11 cellular contexts compared by ENCODE assay signal in the genomic region with DNA sequence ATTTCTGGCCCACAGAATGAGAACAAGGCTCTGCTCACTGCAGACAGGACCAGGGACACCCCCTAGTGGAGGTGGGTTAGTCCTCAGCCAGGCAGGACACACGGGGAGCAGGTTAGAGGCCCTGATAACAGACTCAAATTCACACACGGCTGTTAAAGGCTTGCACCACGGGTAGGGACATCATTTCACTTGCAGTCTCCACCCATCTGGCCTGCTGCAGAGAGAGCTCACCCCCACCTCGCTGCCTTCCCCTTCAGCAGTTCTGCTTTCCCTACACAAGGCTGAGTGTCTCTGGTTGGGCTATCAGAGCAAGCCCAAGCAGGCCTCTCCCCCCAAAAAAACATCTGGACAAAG. TPM values are rescaled to one million over a fixed set of nuclear protein-coding genes. Genes with fewer than 3 reads are reported as not detected.
A peak's percentile ranks its signal among the peaks of the same experiment; 100 is the strongest.
DNase-seq lines count a peak whose midpoint lies in the region; ATAC-seq and TF ChIP-seq lines count a peak whose summit lies in the region.
"Had no signal": no experiment of that assay in that cellular context is flagged by ENCODE, and none has a peak within 500 bp of the region (broad histone marks: within the 10 kb centered on the region; RNA-seq: fewer than 3 reads in every experiment).

No MANE protein-coding gene starts in this region.

- no peaks in the 10 kb centered on the region for H3K9me3 Mint-ChIP-seq in activated CD8-positive, alpha-beta T cell treated with anti-CD3 and anti-CD28 coated beads for 36 hours
- H3K9me3 Mint-ChIP-seq: activated CD4-positive, alpha-beta T cell treated with anti-CD3 and anti-CD28 coated beads, Interleukin-2, amount 10 ng/mL, durations not matched to agents 24 days and 14 days had no signal

- TF ChIP-seq CTCF in heart right ventricle (IDR thresholded peaks at IDR 0.05) (peak in 5 of 9 donors; percentile 13 to 37 (median 15)), upper lobe of right lung (IDR thresholded peaks at IDR 0.05) (no peak)
- TF ChIP-seq CTCF in activated CD8-positive, alpha-beta T cell treated with anti-CD3 and anti-CD28 coated beads for 36 hours (IDR thresholded peaks at IDR 0.05): no peak

- peaks cover 49 to 100% (median 94%) of the 10 kb centered on the region in 9 donors for H3K4me1 ChIP-seq in heart right ventricle
- peaks cover 20% of the 10 kb centered on the region for H3K4me1 ChIP-seq in upper lobe of right lung
- H3K4me1 ChIP-seq: Caco-2 had no signal

- ATAC-seq in heart right ventricle (no peak), upper lobe of right lung (peak; percentile 45), GM19351 (IDR thresholded peaks at IDR 0.05; ENCODE audit: unreplicated experiment) (no peak)
- ATAC-seq in activated CD8-positive, alpha-beta T cell treated with anti-CD3 and anti-CD28 coated beads for 36 hours: no peak

- no peaks in the 10 kb centered on the region for H3K9me3 ChIP-seq in heart right ventricle
- no peaks in the 10 kb centered on the region for H3K9me3 ChIP-seq in upper lobe of right lung
- H3K9me3 ChIP-seq: Caco-2 had no signal

- no peaks in the 10 kb centered on the region for H3K27me3 Mint-ChIP-seq in activated CD8-positive, alpha-beta T cell treated with anti-CD3 and anti-CD28 coated beads for 36 hours
- H3K27me3 Mint-ChIP-seq: activated CD4-positive, alpha-beta T cell treated with anti-CD3 and anti-CD28 coated beads, Interleukin-2, amount 10 ng/mL, durations not matched to agents 24 days and 14 days had no signal

- H3K27ac ChIP-seq in heart right ventricle: peak overlapping the region in 9 of 10 donors; percentile 17 to 92 (median 73)
- H3K27ac ChIP-seq in upper lobe of right lung: no peak overlapping the region

- peaks cover 5 to 93% (median 77%) of the 10 kb centered on the region in 9 donors for H3K36me3 ChIP-seq in heart right ventricle
- peaks cover 85% of the 10 kb centered on the region for H3K36me3 ChIP-seq in upper lobe of right lung

- peak overlapping the region; percentile 79 for H3K27ac Mint-ChIP-seq in activated CD8-positive, alpha-beta T cell treated with anti-CD3 and anti-CD28 coated beads for 36 hours

- 41 to 48% methylated on average over 4 of the region's 4 CpGs for WGBS in heart right ventricle, 2 donors

- H3K4me3 Mint-ChIP-seq in activated CD8-positive, alpha-beta T cell treated with anti-CD3 and anti-CD28 coated beads for 36 hours: no peak overlapping the region
- H3K4me3 Mint-ChIP-seq: activated CD4-positive, alpha-beta T cell treated with anti-CD3 and anti-CD28 coated beads, Interleukin-2, amount 10 ng/mL, durations not matched to agents 24 days and 14 days had no signal

- no peak for DNase-seq in heart right ventricle
- DNase-seq in cardiac septum (ENCODE audit: low spot score): no peak
- DNase-seq in activated CD8-positive, alpha-beta T cell treated with anti-CD3 and anti-CD28 coated beads for 36 hours: no peak
- DNase-seq in iPS-NIHi7 (ENCODE audit: extremely low spot score): peak; percentile 51
- no peak for DNase-seq in upper lobe of right lung
- DNase-seq in NCI-H146 (lab: John Stamatoyannopoulos, UW): no peak
- DNase-seq in NCI-H345 treated with DMSO at 0.1 percent for 48 hours (lab: John Stamatoyannopoulos, UW; ENCODE audit: unreplicated experiment): no peak
- DNase-seq: NCI-H226 had no signal

- H3K27me3 ChIP-seq in heart right ventricle: no peaks in the 10 kb centered on the region
- no peaks in the 10 kb centered on the region for H3K27me3 ChIP-seq in upper lobe of right lung

- POLR2A ChIA-PET in activated CD8-positive, alpha-beta T cell treated with anti-CD3 and anti-CD28 coated beads for 36 hours (lab: Charles Lee): interaction anchor here (0.6 to 15.0 kb wide), 6 partner anchors 9 to 45 kb away, joined by 3 to 245 read pairs (median 7); partner anchors contain the start of gene MEF2D

- intact Hi-C loops in heart right ventricle (cut with DNase I) (loop anchor here in 2 of 10 donors (10.0 kb wide), 2 partner anchors 115 to 125 kb away; partner anchors contain the start of genes GPATCH4 (in 1 of the 2) and NAXE (in 1 of the 2)), cardiac septum (cut with DNase I) (no loop called here), upper lobe of right lung (cut with DNase I) (no loop called here)
- intact Hi-C loops in activated CD8-positive, alpha-beta T cell treated with anti-CD3 and anti-CD28 coated beads for 36 hours (cut with micrococcal nuclease): loop anchor here (1.0 kb wide), 1 partner anchor 128 kb away; no protein-coding TSS in a partner anchor

- H3K4me1 Mint-ChIP-seq in activated CD8-positive, alpha-beta T cell treated with anti-CD3 and anti-CD28 coated beads for 36 hours (ENCODE audit: low read depth): peaks cover 60% of the 10 kb centered on the region

- H3K4me3 ChIP-seq in heart right ventricle: no peak overlapping the region
- H3K4me3 ChIP-seq in upper lobe of right lung: no peak overlapping the region

- CTCF ChIA-PET in activated CD8-positive, alpha-beta T cell treated with anti-CD3 and anti-CD28 coated beads for 36 hours (lab: Charles Lee): interaction anchor here (0.6 to 14.3 kb wide), 51 partner anchors 8 to 185 kb away, joined by 3 to 220 read pairs (median 5); partner anchors contain the start of genes IQGAP3, MEF2D, NAXE and TTC24

- peaks cover 57% of the 10 kb centered on the region for H3K36me3 Mint-ChIP-seq in activated CD8-positive, alpha-beta T cell treated with anti-CD3 and anti-CD28 coated beads for 36 hours (ENCODE audit: low read depth)

RNA-seq across cellular contexts. Expression of gene MEF2D, which starts 20.6 kb away (rescaled TPM):
- total RNA-seq in heart right ventricle (100 to 1,000 TPM in 4 of 10 donors, 10 to 100 TPM in 6; 81.1 to 127 (median 96.5) TPM), cardiac septum (93.1 TPM), upper lobe of right lung (60.8 TPM)
- polyA plus RNA-seq in heart right ventricle: 10 to 100 TPM; 31.6 to 37.7 TPM
- total RNA-seq in activated CD8-positive, alpha-beta T cell treated with anti-CD3 and anti-CD28 coated beads for 36 hours: 10 to 100 TPM; 35.3 to 35.8 TPM

Comparison
In these comparisons a context has a peak if more than half of its experiments do, and no peak if none do; other contexts are left out.
1. CTCF ChIP-seq: peak in heart right ventricle (5 of 9); none in activated CD8-positive, alpha-beta T cell treated with anti-CD3 and anti-CD28 coated beads for 36 hours (single experiment) and upper lobe of right lung (single experiment).